Comparison of ENCODE assay signal across 18 cellular contexts in the genomic region with DNA sequence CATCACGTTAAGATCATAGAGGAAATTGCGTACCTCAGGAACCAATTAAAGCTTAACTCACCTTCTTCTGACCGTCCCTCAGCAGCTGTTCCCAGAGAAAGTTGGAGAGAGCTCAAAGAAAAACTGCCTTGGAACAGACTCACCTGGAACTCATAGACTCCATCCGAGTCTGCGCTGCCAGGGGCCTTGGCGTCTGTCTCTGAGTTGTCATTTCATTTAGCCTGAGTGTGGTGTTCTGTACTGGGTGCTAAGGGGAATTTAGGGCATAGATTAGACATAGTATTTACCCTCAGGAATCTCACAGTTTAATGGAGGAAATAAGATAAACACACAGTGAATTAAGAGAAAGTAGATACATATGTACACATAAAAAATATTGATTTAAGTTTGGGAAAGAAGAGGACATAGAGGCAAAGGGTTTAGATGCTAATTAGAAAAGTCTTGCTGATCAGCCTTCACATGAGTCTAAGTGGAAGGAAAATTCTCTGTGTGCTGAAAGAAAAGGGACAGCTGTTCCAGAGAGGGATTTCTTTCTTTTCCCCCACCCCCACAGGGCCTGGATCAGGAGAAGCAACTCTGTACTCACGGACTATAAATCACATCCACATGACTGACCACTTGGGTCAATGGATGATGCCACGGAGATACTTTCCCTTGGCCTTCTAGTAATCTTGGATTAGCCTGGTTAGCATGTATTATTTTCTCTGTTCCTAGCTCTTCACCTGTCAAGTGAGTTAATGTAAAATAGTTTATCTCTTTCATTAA.
DNase-seq lines count a peak whose midpoint lies in the region; ATAC-seq and TF ChIP-seq lines count a peak whose summit lies in the region.
"Had no signal": no experiment of that assay in that cellular context is flagged by ENCODE, and none has a peak within 500 bp of the region (broad histone marks: within the 10 kb centered on the region; RNA-seq: fewer than 3 reads in every experiment).

No MANE protein-coding gene starts in this region.

- no peaks in the 10 kb centered on the region for H3K27me3 ChIP-seq in GM23338 (ENCODE audit: insufficient read depth)
- H3K27me3 ChIP-seq in left lung: no peaks in the 10 kb centered on the region
- H3K27me3 ChIP-seq: right lobe of liver had no signal

- no peak overlapping the region for H3K4me2 ChIP-seq in GM23338

- H3K27ac ChIP-seq in GM23338 (ENCODE audit: low read depth): no peak overlapping the region
- H3K27ac ChIP-seq in left lung: peak overlapping the region in 1 of 2 donors; percentile 70
- H3K27ac ChIP-seq: right lobe of liver, RWPE1 had no signal

- DNase-seq in GM23338 (ENCODE audit: low spot score) (no peak), chondrocyte (ENCODE audit: low spot score) (no peak), left lung (no peak), skeletal muscle cell (ENCODE audit: low read depth) (peak; percentile 40), MV-4-11 (lab: John Stamatoyannopoulos, UW) (no peak), germinal center (ENCODE audit: low spot score) (no peak)
- DNase-seq: activated CD4-positive, alpha-beta T cell treated with anti-CD3 and anti-CD28 coated beads, Interleukin-2, amount 10 ng/mL, durations not matched to agents 7 days and 5 days; activated T-cell treated with anti-CD3 and anti-CD28 coated beads, Interleukin-2, amount 50 U/mL, for 72 hours; Calu3; cortex of kidney; H7; KG1; NCI-H1436 treated with DMSO at 0.1 percent for 48 hours; NCI-H510A; right lobe of liver had no signal

- H3K9me3 ChIP-seq in left lung: peaks cover 0 to 8% of the 10 kb centered on the region in 2 donors
- H3K9me3 ChIP-seq: right lobe of liver had no signal

- intact Hi-C loops in left lung (cut with DNase I): no loop called here

- H3K4me1 ChIP-seq in GM23338 (ENCODE audit: insufficient read depth) (no peaks in the 10 kb centered on the region), left lung (peaks cover 0 to 5% of the 10 kb centered on the region in 2 donors)
- H3K4me1 ChIP-seq: right lobe of liver had no signal

- ATAC-seq in GM23338: no peak
- peak; percentile 41 for ATAC-seq in left lung
- no peak for ATAC-seq in GM19395 (IDR thresholded peaks at IDR 0.05; ENCODE audit: unreplicated experiment)
- no peak for ATAC-seq in HG02571 (IDR thresholded peaks at IDR 0.05; ENCODE audit: unreplicated experiment)
- ATAC-seq: activated T-cell treated with anti-CD3 and anti-CD28 coated beads, Interleukin-2, amount 50 U/mL, for 72 hours; right lobe of liver had no signal

- H3K4me1 Mint-ChIP-seq in GM23338 (peaks cover 16% of the 10 kb centered on the region), chondrocyte (ENCODE audit: low read depth) (peaks cover 25% of the 10 kb centered on the region)
- H3K4me1 Mint-ChIP-seq: activated CD4-positive, alpha-beta T cell treated with anti-CD3 and anti-CD28 coated beads, Interleukin-2, amount 10 ng/mL, durations not matched to agents 7 days and 5 days had no signal

- H3K4me3 Mint-ChIP-seq in GM23338: no peak overlapping the region
- no peak overlapping the region for H3K4me3 Mint-ChIP-seq in chondrocyte (ENCODE audit: unreplicated experiment)
- H3K4me3 Mint-ChIP-seq: activated CD4-positive, alpha-beta T cell treated with anti-CD3 and anti-CD28 coated beads, Interleukin-2, amount 10 ng/mL, durations not matched to agents 7 days and 5 days; activated T-cell treated with anti-CD3 and anti-CD28 coated beads, Interleukin-2, amount 50 U/mL, for 72 hours had no signal

- H3K36me3 Mint-ChIP-seq in GM23338 (ENCODE audit: low read depth) (peaks cover 4% of the 10 kb centered on the region; the same call in 1 of the 3 replicates), chondrocyte (ENCODE audit: low read depth) (peaks cover 1% of the 10 kb centered on the region)

- H3K79me2 ChIP-seq in GM23338 (replicated peaks; ENCODE audit: insufficient read depth): no peaks in the 10 kb centered on the region

- H3K36me3 ChIP-seq in GM23338 (ENCODE audit: insufficient read depth) (no peaks in the 10 kb centered on the region), left lung (no peaks in the 10 kb centered on the region)
- H3K36me3 ChIP-seq: right lobe of liver had no signal

- no peaks in the 10 kb centered on the region for H4K20me1 ChIP-seq in GM23338 (replicated peaks; ENCODE audit: insufficient read depth)

- no peak overlapping the region for H3K4me3 ChIP-seq in GM23338
- H3K4me3 ChIP-seq in left lung: no peak overlapping the region
- no peak overlapping the region for H3K4me3 ChIP-seq in skeletal muscle cell (ENCODE audit: low read depth, low read length)
- H3K4me3 ChIP-seq: right lobe of liver had no signal

- peaks cover 6% of the 10 kb centered on the region; the same call in 1 of the 2 replicates for H3K9me2 ChIP-seq in GM23338 (ENCODE audit: insufficient read depth)

- peak overlapping the region; percentile 35; the same call in 1 of the 2 replicates for H2AFZ ChIP-seq in GM23338

- H3K9me3 Mint-ChIP-seq in GM23338: peaks cover 3% of the 10 kb centered on the region; the same call in 1 of the 3 replicates
- peaks cover 5% of the 10 kb centered on the region for H3K9me3 Mint-ChIP-seq in chondrocyte (ENCODE audit: low read depth)

- H3K27me3 Mint-ChIP-seq in GM23338 (ENCODE audit: insufficient read depth, low read depth, poor library complexity) (no peaks in the 10 kb centered on the region), chondrocyte (ENCODE audit: low read depth) (no peaks in the 10 kb centered on the region)
- H3K27me3 Mint-ChIP-seq: activated CD4-positive, alpha-beta T cell treated with anti-CD3 and anti-CD28 coated beads, Interleukin-2, amount 10 ng/mL, durations not matched to agents 7 days and 5 days had no signal

- no peaks in the 10 kb centered on the region for H3F3A ChIP-seq in GM23338 (replicated peaks; ENCODE audit: low read depth)

- TF ChIP-seq CTCF in GM23338 (conservative IDR thresholded peaks at IDR 0.05; ENCODE audit: low read depth in 2 of 2): no peak
- TF ChIP-seq CTCF in chondrocyte (IDR thresholded peaks at IDR 0.05): no peak
- TF ChIP-seq CTCF in left lung (IDR thresholded peaks at IDR 0.05): no peak

- H3K27ac Mint-ChIP-seq in GM23338 (no peak overlapping the region; the same call in 1 of the 2 replicates), chondrocyte (ENCODE audit: unreplicated experiment) (peak overlapping the region; percentile 5)
- H3K27ac Mint-ChIP-seq: activated CD4-positive, alpha-beta T cell treated with anti-CD3 and anti-CD28 coated beads, Interleukin-2, amount 10 ng/mL, durations not matched to agents 7 days and 5 days; activated T-cell treated with anti-CD3 and anti-CD28 coated beads, Interleukin-2, amount 50 U/mL, for 72 hours had no signal

TF ChIP-seq in GM23338, 12 proteins besides CTCF, POLR2A, EP300 and RAD21:
- no peak for TF ChIP-seq STAT1 (IDR thresholded peaks at IDR 0.05; ENCODE audit: unreplicated experiment)
- no peak for TF ChIP-seq ZNF331 (CRISPR knock-in tag; IDR thresholded peaks at IDR 0.05; ENCODE audit: low read depth)
- TF ChIP-seq ZNF114 (CRISPR knock-in tag; IDR thresholded peaks at IDR 0.05): no peak
- no peak for TF ChIP-seq POLR2AphosphoS5 (IDR thresholded peaks at IDR 0.05; ENCODE audit: low read depth)
- TF ChIP-seq EZH2 (IDR thresholded peaks at IDR 0.05; ENCODE audit: low read depth, unreplicated experiment): no peak
